ENCODE assay signal across 1 cellular context in the genomic region with DNA sequence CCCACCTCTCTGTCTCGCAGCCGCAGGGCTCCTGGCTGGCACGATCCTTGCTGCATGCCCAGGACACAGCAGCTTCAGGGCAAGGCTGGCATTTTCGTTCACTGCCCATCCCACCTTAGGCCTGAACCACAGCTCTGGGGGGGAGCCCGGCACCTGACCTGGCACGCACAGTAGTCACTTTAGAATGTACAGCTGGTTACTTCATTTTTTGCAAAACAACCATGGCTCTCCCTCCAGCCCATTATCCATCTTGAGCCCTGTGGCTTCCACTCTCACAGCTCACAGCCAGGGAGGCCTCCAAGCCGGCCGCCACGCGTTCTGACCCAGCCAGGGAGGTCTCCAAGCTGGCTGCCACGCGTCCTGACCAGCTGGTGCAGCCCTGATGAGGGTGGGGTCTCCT.
TF ChIP-seq lines count a peak whose summit lies in the region.

No MANE protein-coding gene starts in this region.

TF ChIP-seq in HepG2, 621 proteins besides CTCF, POLR2A, EP300 and RAD21 (continued from another document):
- TF ChIP-seq, protein P1, sequence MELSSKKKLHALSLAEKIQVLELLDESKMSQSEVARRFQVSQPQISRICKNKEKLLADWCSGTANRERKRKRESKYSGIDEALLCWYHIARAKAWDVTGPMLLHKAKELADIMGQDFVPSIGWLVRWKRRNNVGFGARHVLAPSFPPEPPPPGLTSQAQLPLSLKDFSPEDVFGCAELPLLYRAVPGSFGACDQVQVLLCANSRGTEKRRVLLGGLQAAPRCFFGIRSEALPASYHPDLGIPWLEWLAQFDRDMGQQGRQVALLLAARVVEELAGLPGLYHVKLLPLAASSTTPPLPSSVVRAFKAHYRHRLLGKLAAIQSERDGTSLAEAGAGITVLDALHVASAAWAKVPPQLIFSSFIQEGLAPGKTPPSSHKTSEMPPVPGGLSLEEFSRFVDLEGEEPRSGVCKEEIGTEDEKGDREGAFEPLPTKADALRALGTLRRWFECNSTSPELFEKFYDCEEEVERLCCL (CRISPR knock-in tag; IDR thresholded peaks at IDR 0.05; ENCODE audit: borderline replicate concordance) = no peak
TF ChIP-seq in HepG2: peak in this region for 0.
